In genomic region chr1:233491953-233492627, GRCh38 we compare ENCODE assay signal across 22 cellular contexts.
"Had no signal": no experiment of that assay in that cellular context is flagged by ENCODE, and none has a peak within 500 bp of the region (broad histone marks: within the 10 kb centered on the region; RNA-seq: fewer than 3 reads in every experiment).

No MANE protein-coding gene starts in this region.

- H3K27ac ChIP-seq: brain microvascular endothelial cell, coronary artery, left lung, parathyroid adenoma, testis, upper lobe of left lung had no signal

- H3K79me2 ChIP-seq: parathyroid adenoma had no signal

- FAIRE-seq: kidney had no signal

- H3K4me2 ChIP-seq: smooth muscle cell had no signal

- H2AFZ ChIP-seq: parathyroid adenoma had no signal

- H3K4me3 ChIP-seq: coronary artery, left lung, smooth muscle cell, testis, upper lobe of left lung had no signal

- H3K36me3 ChIP-seq: brain microvascular endothelial cell, left lung, upper lobe of left lung had no signal

- H3K4me1 ChIP-seq: left lung, parathyroid adenoma, testis, upper lobe of left lung had no signal

- ATAC-seq: activated T-helper 17 cell treated with anti-CD3 and anti-CD28 coated beads, Interleukin-2, amount 50 U/mL, for 72 hours; left lung; sciatic nerve; stimulated activated memory B cell treated with anti-CD40 and anti-IgM and Interleukin-4, amounts not matched to agents 10 μg/mL and 1 μg/mL and 100 μg/mL, for 72 hours had no signal

- H3K27me3 ChIP-seq: brain microvascular endothelial cell, left lung, testis, upper lobe of left lung had no signal

- DNase-seq: activated B cell treated with CpG ODN at 0.5 μM for 24 hours; activated CD4-positive, alpha-beta memory T cell treated with anti-CD3 and anti-CD28 coated beads for 36 hours; activated CD4-positive, alpha-beta T cell treated with anti-CD3 and anti-CD28 coated beads for 4 hours; activated naive CD4-positive, alpha-beta T cell; activated naive CD8-positive, alpha-beta T cell treated with anti-CD3 and anti-CD28 coated beads, Interleukin-2, amount 10 ng/mL, durations not matched to agents 7 days and 5 days; amygdala; brain microvascular endothelial cell; foreskin melanocyte; glutamatergic neuron; hippocampal formation; kidney; left lung; midbrain; stimulated activated CD4-positive, alpha-beta T cell treated with anti-CD3 and anti-CD28 coated beads, Interleukin-4, amount 100 ng/mL, for 4 hours; testis; upper lobe of left lung had no signal

- H3K9me3 ChIP-seq: left lung, testis, upper lobe of left lung had no signal

- H3K9ac ChIP-seq: parathyroid adenoma had no signal
